ENCODE assay signal across 15 cellular contexts in genomic region chr21:46058339-46059145, GRCh38. TPM values are rescaled to one million over a fixed set of nuclear protein-coding genes. Genes with fewer than 3 reads are reported as not detected.
DNase-seq lines count a peak whose midpoint lies in the region; ATAC-seq and TF ChIP-seq lines count a peak whose summit lies in the region.
"Had no signal": no experiment of that assay in that cellular context is flagged by ENCODE, and none has a peak within 500 bp of the region (broad histone marks: within the 10 kb centered on the region; RNA-seq: fewer than 3 reads in every experiment).

No MANE protein-coding gene starts in this region.

- TF ChIP-seq CTCF in ascending aorta (IDR thresholded peaks at IDR 0.05) (no peak), thoracic aorta (IDR thresholded peaks at IDR 0.05) (no peak)

- H3K27ac Mint-ChIP-seq in activated T-cell treated with anti-CD3 and anti-CD28 coated beads, Interleukin-2, amount 50 U/mL, for 24 hours: peak overlapping the region; percentile 39
- H3K27ac Mint-ChIP-seq in naive thymus-derived CD8-positive, alpha-beta T cell: peak overlapping the region; percentile 52 to 93 (median 82)

- peaks cover 8% of the 10 kb centered on the region for H3K9me3 Mint-ChIP-seq in activated T-cell treated with anti-CD3 and anti-CD28 coated beads, Interleukin-2, amount 50 U/mL, for 24 hours
- no peaks in the 10 kb centered on the region for H3K9me3 Mint-ChIP-seq in naive thymus-derived CD8-positive, alpha-beta T cell

- H3K36me3 ChIP-seq in ascending aorta: no peaks in the 10 kb centered on the region
- no peaks in the 10 kb centered on the region for H3K36me3 ChIP-seq in thoracic aorta

- peak; percentile 29 for DNase-seq in activated T-cell treated with anti-CD3 and anti-CD28 coated beads, Interleukin-2, amount 50 U/mL, for 24 hours
- no peak for DNase-seq in activated T-cell treated with anti-CD3 and anti-CD28 coated beads, Interleukin-2, amount 50 U/mL, for 48 hours
- DNase-seq in ascending aorta (ENCODE audit: low spot score in 2 of 2) (peak in 1 of 2 donors; percentile 58), thoracic aorta (ENCODE audit: low spot score) (no peak), NCI-H2171 (lab: John Stamatoyannopoulos, UW) (no peak), DMS153 treated with DMSO at 0.1 percent for 48 hours (lab: John Stamatoyannopoulos, UW; ENCODE audit: unreplicated experiment) (no peak)
- no peak for DNase-seq in naive thymus-derived CD8-positive, alpha-beta T cell
- DNase-seq: central memory CD4-positive, alpha-beta T cell; erythroblast; NCI-H1694; NCI-H69; right cardiac atrium; SHP77 treated with DMSO at 0.1 percent for 48 hours had no signal

- H3K36me3 Mint-ChIP-seq in activated T-cell treated with anti-CD3 and anti-CD28 coated beads, Interleukin-2, amount 50 U/mL, for 24 hours (ENCODE audit: low read depth): no peaks in the 10 kb centered on the region
- H3K36me3 Mint-ChIP-seq in naive thymus-derived CD8-positive, alpha-beta T cell: no peaks in the 10 kb centered on the region

- no peak for ATAC-seq in naive thymus-derived CD8-positive, alpha-beta T cell
- ATAC-seq in thoracic aorta (ENCODE audit: insufficient number of reproducible peaks, low FRiP score, low read depth) (no peak), HG03039 (IDR thresholded peaks at IDR 0.05; ENCODE audit: unreplicated experiment) (no peak)
- ATAC-seq: right cardiac atrium had no signal

- H3K4me3 ChIP-seq in ascending aorta (no peak overlapping the region), thoracic aorta (no peak overlapping the region)

- H3K27me3 ChIP-seq in ascending aorta (no peaks in the 10 kb centered on the region), thoracic aorta (replicated peaks; ENCODE audit: insufficient read depth) (no peaks in the 10 kb centered on the region)

- intact Hi-C loops in ascending aorta (cut with DNase I): no loop called here

- H3K4me1 ChIP-seq in ascending aorta (peaks cover 36 to 54% of the 10 kb centered on the region in 2 donors), thoracic aorta (ENCODE audit: control insufficient read depth in 1 of 2, low read depth in 2 of 2) (peaks cover 39 to 80% of the 10 kb centered on the region in 2 donors)
- H3K4me1 ChIP-seq: Caco-2 had no signal

- H3K27ac ChIP-seq in ascending aorta (peak overlapping the region; percentile 94 to 99), thoracic aorta (peak overlapping the region; percentile 92 to 98)

- POLR2A ChIA-PET in naive thymus-derived CD8-positive, alpha-beta T cell (lab: Charles Lee): no interaction called here

- no peak overlapping the region for H3K4me3 Mint-ChIP-seq in activated T-cell treated with anti-CD3 and anti-CD28 coated beads, Interleukin-2, amount 50 U/mL, for 24 hours
- H3K4me3 Mint-ChIP-seq in naive thymus-derived CD8-positive, alpha-beta T cell: peak overlapping the region; percentile 25 to 85 (median 65)

- peaks cover 59% of the 10 kb centered on the region for H3K27me3 Mint-ChIP-seq in activated T-cell treated with anti-CD3 and anti-CD28 coated beads, Interleukin-2, amount 50 U/mL, for 24 hours
- H3K27me3 Mint-ChIP-seq in naive thymus-derived CD8-positive, alpha-beta T cell: peaks cover 0 to 9% (median 3%) of the 10 kb centered on the region in 5 donors

- H3K4me1 Mint-ChIP-seq in activated T-cell treated with anti-CD3 and anti-CD28 coated beads, Interleukin-2, amount 50 U/mL, for 24 hours (ENCODE audit: low read depth): peaks cover 52% of the 10 kb centered on the region
- H3K4me1 Mint-ChIP-seq in naive thymus-derived CD8-positive, alpha-beta T cell: peaks cover 16 to 30% (median 25%) of the 10 kb centered on the region in 4 donors

- H3K9me3 ChIP-seq in ascending aorta (no peaks in the 10 kb centered on the region), thoracic aorta (no peaks in the 10 kb centered on the region)

RNA-seq across cellular contexts. Expression of gene COL6A2, which starts 39.4 kb away (rescaled TPM):
- 1,704 TPM for total RNA-seq in ascending aorta
- 10 to 100 TPM; 91.5 to 98.8 TPM for total RNA-seq in naive thymus-derived CD8-positive, alpha-beta T cell
- polyA plus RNA-seq in naive thymus-derived CD8-positive, alpha-beta T cell: 10 to 100 TPM in 1 of 3 donors, 1 to 10 TPM in 2; 3.8 to 13.4 (median 8.8) TPM
- total RNA-seq in thoracic aorta: 1,000 to 10,000 TPM; 1,835 to 1,885 TPM

Comparison
In these comparisons a context has a peak if more than half of its experiments do, and no peak if none do; other contexts are left out.
1. RNA of gene COL6A2, which starts 39.4 kb away (total RNA-seq): 1,835 to 1,885 TPM in thoracic aorta and 1,704 TPM in ascending aorta (single experiment); 91.5 to 98.8 TPM in naive thymus-derived CD8-positive, alpha-beta T cell; every median in the first group is over 10 times any median in the second.